In the genomic region with DNA sequence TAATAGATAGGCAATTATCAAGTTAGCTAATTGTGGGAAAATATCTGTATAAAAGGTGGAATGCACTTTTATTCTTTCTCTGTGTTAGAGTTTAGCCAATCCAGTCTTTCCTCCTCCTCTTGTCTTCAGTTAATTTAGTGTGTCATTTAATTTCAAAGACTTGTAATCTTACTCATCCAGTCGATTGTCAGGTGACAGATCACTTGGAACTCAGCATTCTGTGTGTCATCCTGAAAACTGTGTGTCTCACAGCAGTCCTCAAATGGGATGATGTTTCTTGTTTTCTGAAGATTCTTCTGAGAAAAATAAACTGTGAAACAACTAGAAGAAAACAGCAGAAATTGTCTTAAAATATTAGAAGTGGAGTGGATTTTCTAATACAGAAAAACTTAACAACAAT, we compare ENCODE assay signal across 25 cellular contexts. TPM values are rescaled to one million over a fixed set of nuclear protein-coding genes. Genes with fewer than 3 reads are reported as not detected.
"Had no signal": no experiment of that assay in that cellular context is flagged by ENCODE, and none has a peak within 500 bp of the region (broad histone marks: within the 10 kb centered on the region; RNA-seq: fewer than 3 reads in every experiment).

No MANE protein-coding gene starts in this region.

- H3K27me3 ChIP-seq: ascending aorta, body of pancreas had no signal

- H3K36me3 ChIP-seq: ascending aorta, cardiac muscle cell had no signal

- H3K4me3 ChIP-seq: ascending aorta, body of pancreas, cardiac muscle cell had no signal

- H3K9me3 ChIP-seq: ascending aorta, body of pancreas had no signal

- H3K4me1 ChIP-seq: ascending aorta, body of pancreas had no signal

- DNase-seq: activated CD4-positive, alpha-beta T cell treated with anti-CD3 and anti-CD28 coated beads, Interleukin-2, amount 10 ng/mL, durations not matched to agents 24 days and 14 days; activated CD4-positive, alpha-beta T cell treated with anti-CD3 and anti-CD28 coated beads, Interleukin-2, amount 50 U/mL, for 48 hours; activated CD4-positive, CD25-positive, alpha-beta regulatory T cell treated with anti-CD3 and anti-CD28 coated beads, Interleukin-2, amount 50 U/mL, for 72 hours; activated CD8-positive, alpha-beta memory T cell treated with anti-CD3 and anti-CD28 coated beads, Interleukin-2, amount 10 ng/mL, durations not matched to agents 7 days and 5 days; activated effector memory CD4-positive, alpha-beta T cell treated with Interleukin-2 at 50 U/mL for 16 hours; activated naive CD4-positive, alpha-beta T cell; activated T-cell treated with anti-CD3 and anti-CD28 coated beads, Interleukin-2, amount 50 U/mL, for 24 hours; body of pancreas; MM.1S; NCI-H1105; NCI-H1436; NCI-H1694 treated with DMSO at 0.1 percent for 48 hours; NCI-H2029 treated with DMSO at 0.1 percent for 48 hours; NCI-H345; NCI-H510A; NCI-H526 treated with DMSO at 0.1 percent for 48 hours; NCI-H82; OCI-M1; SHP77 had no signal

- ATAC-seq: activated CD8-positive, alpha-beta memory T cell treated with anti-CD3 and anti-CD28 coated beads, Interleukin-2, amount 10 ng/mL, durations not matched to agents 7 days and 5 days; body of pancreas; Panc1; WTC11 had no signal

- H3K27ac ChIP-seq: ascending aorta, body of pancreas, cardiac muscle cell had no signal

RNA-seq across cellular contexts. Expression of gene KRTAP4-1, which starts 0.3 kb away (rescaled TPM):
- total RNA-seq: activated CD4-positive, alpha-beta T cell treated with anti-CD3 and anti-CD28 coated beads, Interleukin-2, amount 10 ng/mL, durations not matched to agents 24 days and 14 days; activated CD8-positive, alpha-beta memory T cell treated with anti-CD3 and anti-CD28 coated beads, Interleukin-2, amount 10 ng/mL, durations not matched to agents 7 days and 5 days; activated T-helper 1 cell treated with anti-CD3 and anti-CD28 coated beads, Interleukin-12 subunit alpha, Interleukin-12 subunit beta, Interleukin-2, Interleukin-4 antibody, amounts not matched to agents 30 ng/mL and 10 ng/mL and 1 ng/mL, durations not matched to agents 14 hours and 24 hours and 36 hours; ascending aorta; body of pancreas; cardiac muscle cell; SK-MEL-5; WTC11 had no signal
- polyA plus RNA-seq: cardiac muscle cell had no signal

RNA-seq across cellular contexts. Expression of gene KRTAP9-1, which starts 4.7 kb away (rescaled TPM):
- total RNA-seq: activated CD4-positive, alpha-beta T cell treated with anti-CD3 and anti-CD28 coated beads, Interleukin-2, amount 10 ng/mL, durations not matched to agents 24 days and 14 days; activated CD8-positive, alpha-beta memory T cell treated with anti-CD3 and anti-CD28 coated beads, Interleukin-2, amount 10 ng/mL, durations not matched to agents 7 days and 5 days; activated T-helper 1 cell treated with anti-CD3 and anti-CD28 coated beads, Interleukin-12 subunit alpha, Interleukin-12 subunit beta, Interleukin-2, Interleukin-4 antibody, amounts not matched to agents 30 ng/mL and 10 ng/mL and 1 ng/mL, durations not matched to agents 14 hours and 24 hours and 36 hours; ascending aorta; body of pancreas; cardiac muscle cell; SK-MEL-5; WTC11 had no signal
- polyA plus RNA-seq: cardiac muscle cell had no signal

RNA-seq across cellular contexts. Expression of gene KRTAP4-2, which starts 7.0 kb away (rescaled TPM):
- total RNA-seq: activated CD4-positive, alpha-beta T cell treated with anti-CD3 and anti-CD28 coated beads, Interleukin-2, amount 10 ng/mL, durations not matched to agents 24 days and 14 days; activated CD8-positive, alpha-beta memory T cell treated with anti-CD3 and anti-CD28 coated beads, Interleukin-2, amount 10 ng/mL, durations not matched to agents 7 days and 5 days; activated T-helper 1 cell treated with anti-CD3 and anti-CD28 coated beads, Interleukin-12 subunit alpha, Interleukin-12 subunit beta, Interleukin-2, Interleukin-4 antibody, amounts not matched to agents 30 ng/mL and 10 ng/mL and 1 ng/mL, durations not matched to agents 14 hours and 24 hours and 36 hours; ascending aorta; body of pancreas; cardiac muscle cell; SK-MEL-5; WTC11 had no signal
- polyA plus RNA-seq: cardiac muscle cell had no signal

RNA-seq across cellular contexts. Expression of gene KRTAP4-3, which starts 17.0 kb away (rescaled TPM):
- total RNA-seq: activated CD4-positive, alpha-beta T cell treated with anti-CD3 and anti-CD28 coated beads, Interleukin-2, amount 10 ng/mL, durations not matched to agents 24 days and 14 days; activated CD8-positive, alpha-beta memory T cell treated with anti-CD3 and anti-CD28 coated beads, Interleukin-2, amount 10 ng/mL, durations not matched to agents 7 days and 5 days; activated T-helper 1 cell treated with anti-CD3 and anti-CD28 coated beads, Interleukin-12 subunit alpha, Interleukin-12 subunit beta, Interleukin-2, Interleukin-4 antibody, amounts not matched to agents 30 ng/mL and 10 ng/mL and 1 ng/mL, durations not matched to agents 14 hours and 24 hours and 36 hours; ascending aorta; body of pancreas; cardiac muscle cell; SK-MEL-5; WTC11 had no signal
- polyA plus RNA-seq: cardiac muscle cell had no signal

RNA-seq across cellular contexts. Expression of gene KRTAP4-4, which starts 24.5 kb away (rescaled TPM):
- total RNA-seq: activated CD4-positive, alpha-beta T cell treated with anti-CD3 and anti-CD28 coated beads, Interleukin-2, amount 10 ng/mL, durations not matched to agents 24 days and 14 days; activated CD8-positive, alpha-beta memory T cell treated with anti-CD3 and anti-CD28 coated beads, Interleukin-2, amount 10 ng/mL, durations not matched to agents 7 days and 5 days; activated T-helper 1 cell treated with anti-CD3 and anti-CD28 coated beads, Interleukin-12 subunit alpha, Interleukin-12 subunit beta, Interleukin-2, Interleukin-4 antibody, amounts not matched to agents 30 ng/mL and 10 ng/mL and 1 ng/mL, durations not matched to agents 14 hours and 24 hours and 36 hours; ascending aorta; body of pancreas; cardiac muscle cell; SK-MEL-5; WTC11 had no signal
- polyA plus RNA-seq: cardiac muscle cell had no signal
